20 cellular contexts compared by ENCODE assay signal in the genomic region with DNA sequence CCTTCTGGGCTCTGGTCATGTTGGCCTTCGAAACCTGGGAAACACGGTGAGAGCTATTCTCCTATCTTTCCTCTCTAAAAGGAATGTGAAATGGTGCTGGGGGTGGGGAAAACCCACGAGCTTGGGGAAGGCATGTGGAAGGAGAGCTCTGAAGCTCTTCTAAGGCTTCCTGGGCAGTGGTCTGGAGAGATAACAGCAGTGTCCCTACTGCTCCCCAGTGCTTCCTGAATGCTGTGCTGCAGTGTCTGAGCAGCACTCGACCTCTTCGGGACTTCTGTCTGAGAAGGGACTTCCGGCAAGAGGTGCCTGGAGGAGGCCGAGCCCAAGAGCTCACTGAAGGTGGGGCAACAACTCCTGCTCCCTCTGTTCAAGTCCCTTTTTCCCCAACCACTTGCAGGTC. TPM values are rescaled to one million over a fixed set of nuclear protein-coding genes. Genes with fewer than 3 reads are reported as not detected.
A peak's percentile ranks its signal among the peaks of the same experiment; 100 is the strongest.
DNase-seq lines count a peak whose midpoint lies in the region; ATAC-seq and TF ChIP-seq lines count a peak whose summit lies in the region.
"Had no signal": no experiment of that assay in that cellular context is flagged by ENCODE, and none has a peak within 500 bp of the region (broad histone marks: within the 10 kb centered on the region; RNA-seq: fewer than 3 reads in every experiment).

No MANE protein-coding gene starts in this region.

- POLR2A ChIA-PET in activated CD4-positive, alpha-beta T cell treated with anti-CD3 and anti-CD28 coated beads, Interleukin-2, amount 10 ng/mL, durations not matched to agents 7 days and 5 days (lab: Charles Lee), result interaction anchor here (0.5 kb wide), 1 partner anchor 154 kb away, joined by 3 read pairs; no protein-coding TSS in a partner anchor
- POLR2A ChIA-PET in T-cell (lab: Charles Lee), result interaction anchor here (0.6 to 1.0 kb wide), 3 partner anchors 9 to 44 kb away, joined by 3 to 5 read pairs (median 3); a partner anchor contains a TSS
- POLR2A ChIA-PET in HEK293T (lab: Yijun Ruan, JAX), result interaction anchor here (1.2 to 1.3 kb wide), 2 partner anchors 8 to 11 kb away, joined by 3 to 4 read pairs; a partner anchor contains a TSS

- H3K36me3 Mint-ChIP-seq in activated CD4-positive, alpha-beta T cell treated with anti-CD3 and anti-CD28 coated beads, Interleukin-2, amount 10 ng/mL, durations not matched to agents 7 days and 5 days (ENCODE audit: low read depth), result peaks cover 49% of the 10 kb centered on the region
- H3K36me3 Mint-ChIP-seq in T-cell (peaks cover 15% of the 10 kb centered on the region), progenitor cell of endocrine pancreas (ENCODE audit: insufficient read depth) (peaks cover 29% of the 10 kb centered on the region)
- peaks cover 80% of the 10 kb centered on the region for H3K36me3 Mint-ChIP-seq in dendritic cell treated with granulocyte-macrophage colony-stimulating factor and Interleukin-4, amounts not matched to agents 40 ng/mL and 50 ng/mL, for 4 days (ENCODE audit: low read depth)

- H3K9me3 Mint-ChIP-seq in activated CD4-positive, alpha-beta T cell treated with anti-CD3 and anti-CD28 coated beads, Interleukin-2, amount 10 ng/mL, durations not matched to agents 7 days and 5 days, result no peaks in the 10 kb centered on the region
- H3K9me3 Mint-ChIP-seq in T-cell (no peaks in the 10 kb centered on the region), progenitor cell of endocrine pancreas (ENCODE audit: low read depth) (no peaks in the 10 kb centered on the region)
- no peaks in the 10 kb centered on the region for H3K9me3 Mint-ChIP-seq in dendritic cell treated with granulocyte-macrophage colony-stimulating factor and Interleukin-4, amounts not matched to agents 40 ng/mL and 50 ng/mL, for 4 days
- H3K9me3 Mint-ChIP-seq: activated CD4-positive, alpha-beta memory T cell treated with anti-CD3 and anti-CD28 coated beads, Interleukin-2, amount 10 ng/mL, durations not matched to agents 7 days and 5 days had no signal

- ATAC-seq in T-cell (replicated peaks in 1 of 4), result no peak
- ATAC-seq: A549, mucosa of descending colon had no signal

- no peaks in the 10 kb centered on the region for H3K27me3 Mint-ChIP-seq in activated CD4-positive, alpha-beta T cell treated with anti-CD3 and anti-CD28 coated beads, Interleukin-2, amount 10 ng/mL, durations not matched to agents 7 days and 5 days
- H3K27me3 Mint-ChIP-seq in T-cell, result no peaks in the 10 kb centered on the region
- H3K27me3 Mint-ChIP-seq in dendritic cell treated with granulocyte-macrophage colony-stimulating factor and Interleukin-4, amounts not matched to agents 40 ng/mL and 50 ng/mL, for 4 days, result no peaks in the 10 kb centered on the region
- no peaks in the 10 kb centered on the region for H3K27me3 Mint-ChIP-seq in progenitor cell of endocrine pancreas
- H3K27me3 Mint-ChIP-seq: activated CD4-positive, alpha-beta memory T cell treated with anti-CD3 and anti-CD28 coated beads, Interleukin-2, amount 10 ng/mL, durations not matched to agents 7 days and 5 days had no signal

- no peak for DNase-seq in activated CD4-positive, alpha-beta T cell treated with anti-CD3 and anti-CD28 coated beads, Interleukin-2, amount 10 ng/mL, durations not matched to agents 7 days and 5 days
- no peak for DNase-seq in activated CD4-positive, alpha-beta T cell treated with anti-CD3 and anti-CD28 coated beads for 1 hour
- DNase-seq in T-cell, result no peak
- no peak for DNase-seq in progenitor cell of endocrine pancreas (ENCODE audit: low spot score, unreplicated experiment)
- no peak for DNase-seq in substantia nigra (lab: John Stamatoyannopoulos, UW)
- no peak for DNase-seq in HEK293T (ENCODE audit: extremely low spot score)
- DNase-seq in RPMI8226, result no peak
- DNase-seq: activated CD4-positive, alpha-beta memory T cell treated with anti-CD3 and anti-CD28 coated beads, Interleukin-2, amount 10 ng/mL, durations not matched to agents 7 days and 5 days; amniotic stem cell; C1 segment of cervical spinal cord; DMS79; GM23248; mucosa of descending colon; MV-4-11; NCI-H526 treated with DMSO at 0.1 percent for 48 hours; OCI-M1; SJCRH30; transverse colon had no signal

- H3K4me1 Mint-ChIP-seq in activated CD4-positive, alpha-beta T cell treated with anti-CD3 and anti-CD28 coated beads, Interleukin-2, amount 10 ng/mL, durations not matched to agents 7 days and 5 days, result peaks cover 71% of the 10 kb centered on the region
- H3K4me1 Mint-ChIP-seq in T-cell (peaks cover 69 to 75% (median 72%) of the 10 kb centered on the region in 3 donors), progenitor cell of endocrine pancreas (ENCODE audit: low read depth) (peaks cover 19% of the 10 kb centered on the region)
- H3K4me1 Mint-ChIP-seq in dendritic cell treated with granulocyte-macrophage colony-stimulating factor and Interleukin-4, amounts not matched to agents 40 ng/mL and 50 ng/mL, for 4 days (ENCODE audit: low read depth), result peaks cover 77% of the 10 kb centered on the region

- intact Hi-C loops in dendritic cell treated with granulocyte-macrophage colony-stimulating factor and Interleukin-4, amounts not matched to agents 40 ng/mL and 50 ng/mL, for 4 days (cut with micrococcal nuclease), result no loop called here

- H3K4me3 Mint-ChIP-seq in activated CD4-positive, alpha-beta T cell treated with anti-CD3 and anti-CD28 coated beads, Interleukin-2, amount 10 ng/mL, durations not matched to agents 7 days and 5 days, result no peak overlapping the region
- peak overlapping the region in 2 of 3 donors; percentile 25 to 94 for H3K4me3 Mint-ChIP-seq in T-cell
- H3K4me3 Mint-ChIP-seq in dendritic cell treated with granulocyte-macrophage colony-stimulating factor and Interleukin-4, amounts not matched to agents 40 ng/mL and 50 ng/mL, for 4 days, result no peak overlapping the region
- peak overlapping the region; percentile 37 for H3K4me3 Mint-ChIP-seq in progenitor cell of endocrine pancreas (ENCODE audit: low read depth)
- H3K4me3 Mint-ChIP-seq: activated CD4-positive, alpha-beta memory T cell treated with anti-CD3 and anti-CD28 coated beads, Interleukin-2, amount 10 ng/mL, durations not matched to agents 7 days and 5 days had no signal

- H3K27ac ChIP-seq in substantia nigra (ENCODE audit: low read depth, low read length, poor library complexity, severe bottlenecking), result no peak overlapping the region
- H3K27ac ChIP-seq: A549, GM23248, SJCRH30, transverse colon had no signal

- CTCF ChIA-PET in activated CD4-positive, alpha-beta T cell treated with anti-CD3 and anti-CD28 coated beads, Interleukin-2, amount 10 ng/mL, durations not matched to agents 7 days and 5 days (lab: Charles Lee), result interaction anchor here (0.8 to 1.5 kb wide), 4 partner anchors 13 to 129 kb away, joined by 3 to 7 read pairs (median 4); no protein-coding TSS in a partner anchor
- CTCF ChIA-PET in T-cell (lab: Charles Lee) (no interaction called here), HEK293T (lab: Yijun Ruan, JAX) (no interaction called here)

- H3K27ac Mint-ChIP-seq in activated CD4-positive, alpha-beta T cell treated with anti-CD3 and anti-CD28 coated beads, Interleukin-2, amount 10 ng/mL, durations not matched to agents 7 days and 5 days, result peak overlapping the region; percentile 31
- peak overlapping the region; percentile 1 to 53 for H3K27ac Mint-ChIP-seq in T-cell
- peak overlapping the region; percentile 96 for H3K27ac Mint-ChIP-seq in dendritic cell treated with granulocyte-macrophage colony-stimulating factor and Interleukin-4, amounts not matched to agents 40 ng/mL and 50 ng/mL, for 4 days
- H3K27ac Mint-ChIP-seq in progenitor cell of endocrine pancreas, result peak overlapping the region; percentile 78
- H3K27ac Mint-ChIP-seq: activated CD4-positive, alpha-beta memory T cell treated with anti-CD3 and anti-CD28 coated beads, Interleukin-2, amount 10 ng/mL, durations not matched to agents 7 days and 5 days had no signal

- no peak for TF ChIP-seq CTCF in progenitor cell of endocrine pancreas (IDR thresholded peaks at IDR 0.05; ENCODE audit: unreplicated experiment)

TF ChIP-seq in HEK293T, 16 proteins besides CTCF, POLR2A, EP300 and RAD21:
- no peak for TF ChIP-seq ARNT (IDR thresholded peaks at IDR 0.05)

RNA-seq across cellular contexts. Expression of a gene that starts 2.8 kb away (rescaled TPM):
- total RNA-seq in activated CD4-positive, alpha-beta T cell treated with anti-CD3 and anti-CD28 coated beads, Interleukin-2, amount 10 ng/mL, durations not matched to agents 7 days and 5 days, result 10 to 100 TPM; 34.7 to 40.2 TPM
- total RNA-seq in T-cell (10 to 100 TPM; 37.4 to 69.0 (median 59.5) TPM), progenitor cell of endocrine pancreas (48.8 and 51.1 TPM in 2 replicates)

RNA-seq across cellular contexts. Expression of a gene that starts 4.2 kb away (rescaled TPM):
- 10 to 100 TPM; 33.6 to 40.7 TPM for total RNA-seq in activated CD4-positive, alpha-beta T cell treated with anti-CD3 and anti-CD28 coated beads, Interleukin-2, amount 10 ng/mL, durations not matched to agents 7 days and 5 days
- total RNA-seq in T-cell (10 to 100 TPM; 38.3 to 85.4 (median 69.2) TPM), progenitor cell of endocrine pancreas (50.9 and 56.5 TPM in 2 replicates)

RNA-seq across cellular contexts. Expression of a gene that starts 8.3 kb away (rescaled TPM):
- total RNA-seq in activated CD4-positive, alpha-beta T cell treated with anti-CD3 and anti-CD28 coated beads, Interleukin-2, amount 10 ng/mL, durations not matched to agents 7 days and 5 days, result 100 to 1,000 TPM; 115 to 120 TPM
- total RNA-seq in T-cell (100 to 1,000 TPM in 2 of 5 donors, 10 to 100 TPM in 3; 82.9 to 109 (median 93.8) TPM), progenitor cell of endocrine pancreas (139 and 150 TPM in 2 replicates)

RNA-seq across cellular contexts. Expression of a gene that starts 15.3 kb away (rescaled TPM):
- total RNA-seq in activated CD4-positive, alpha-beta T cell treated with anti-CD3 and anti-CD28 coated beads, Interleukin-2, amount 10 ng/mL, durations not matched to agents 7 days and 5 days, result 10 to 100 TPM; 43.1 to 48.6 TPM
- total RNA-seq in T-cell (10 to 100 TPM; 48.4 to 77.8 (median 69.3) TPM), progenitor cell of endocrine pancreas (45.9 and 48.2 TPM in 2 replicates)

RNA-seq across cellular contexts. Expression of a gene that starts 29.6 kb away (rescaled TPM):
- total RNA-seq in activated CD4-positive, alpha-beta T cell treated with anti-CD3 and anti-CD28 coated beads, Interleukin-2, amount 10 ng/mL, durations not matched to agents 7 days and 5 days, result 10 to 100 TPM; 39.8 to 43.1 TPM
- 10 to 100 TPM; 34.3 to 43.6 (median 40.6) TPM for total RNA-seq in T-cell
- 46.9 and 49.3 TPM in 2 replicates for total RNA-seq in progenitor cell of endocrine pancreas

Comparison
In these comparisons a context has a peak if more than half of its experiments do, and no peak if none do; other contexts are left out.
1. H3K27ac Mint-ChIP-seq: peak in every context shown above with its lines; median percentile 96 in dendritic cell treated with granulocyte-macrophage colony-stimulating factor and Interleukin-4, amounts not matched to agents 40 ng/mL and 50 ng/mL, for 4 days; 78 in progenitor cell of endocrine pancreas; 31 in activated CD4-positive, alpha-beta T cell treated with anti-CD3 and anti-CD28 coated beads, Interleukin-2, amount 10 ng/mL, durations not matched to agents 7 days and 5 days; 27 in T-cell.
2. H3K4me3 Mint-ChIP-seq: peak in T-cell (2 of 3) and progenitor cell of endocrine pancreas (single experiment); none in activated CD4-positive, alpha-beta T cell treated with anti-CD3 and anti-CD28 coated beads, Interleukin-2, amount 10 ng/mL, durations not matched to agents 7 days and 5 days (single experiment) and dendritic cell treated with granulocyte-macrophage colony-stimulating factor and Interleukin-4, amounts not matched to agents 40 ng/mL and 50 ng/mL, for 4 days (single experiment).